Comparison of ENCODE assay signal across 18 cellular contexts in the genomic region with DNA sequence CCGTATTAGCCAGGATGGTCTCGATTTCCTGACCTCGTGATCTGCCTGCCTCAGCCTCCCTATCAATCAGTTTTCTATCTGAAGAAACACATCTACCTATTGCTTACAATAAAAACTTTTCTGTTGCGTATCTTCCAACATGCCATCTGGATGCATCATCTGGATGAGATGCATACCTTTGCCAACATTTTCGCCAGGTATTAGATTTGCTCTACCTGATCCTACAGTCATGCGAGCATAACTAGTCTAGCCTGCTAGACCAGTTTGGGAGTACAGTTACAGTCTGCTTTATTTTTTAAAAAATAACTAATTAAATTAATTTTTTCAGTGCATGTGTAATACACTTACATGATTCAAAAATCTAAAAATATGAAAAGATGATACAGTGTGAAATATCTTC.
"Had no signal": no experiment of that assay in that cellular context is flagged by ENCODE, and none has a peak within 500 bp of the region (broad histone marks: within the 10 kb centered on the region; RNA-seq: fewer than 3 reads in every experiment).

No MANE protein-coding gene starts in this region.

- H3K9me3 Mint-ChIP-seq: activated T-helper 1 cell treated with anti-CD3 and anti-CD28 coated beads, Interleukin-12 subunit alpha, Interleukin-12 subunit beta, Interleukin-2, Interleukin-4 antibody, amounts not matched to agents 30 ng/mL and 10 ng/mL and 1 ng/mL, durations not matched to agents 14 hours and 24 hours and 36 hours; natural killer cell treated with Interleukin-12 subunit alpha and Interleukin-12 subunit beta and Interleukin-15 and Interleukin-18, amount 100 ng/mL, for 72 hours; stimulated activated memory B cell treated with anti-CD40 and anti-IgM and Interleukin-4, amounts not matched to agents 10 μg/mL and 1 μg/mL and 100 μg/mL, for 72 hours had no signal

- FAIRE-seq: pancreas had no signal

- ATAC-seq: left colon; lower lobe of right lung; natural killer cell treated with Interleukin-12 subunit alpha and Interleukin-12 subunit beta and Interleukin-15 and Interleukin-18, amount 100 ng/mL, for 72 hours; pancreas; right lobe of liver; stimulated activated memory B cell treated with anti-CD40 and anti-IgM and Interleukin-4, amounts not matched to agents 10 μg/mL and 1 μg/mL and 100 μg/mL, for 72 hours; T-helper 17 cell had no signal

- H3K36me3 ChIP-seq: esophagus squamous epithelium, lower lobe of right lung, neutrophil, pancreas, right lobe of liver, thoracic aorta had no signal

- H3K27ac ChIP-seq: esophagus squamous epithelium, lower lobe of right lung, neutrophil, pancreas, right lobe of liver, thoracic aorta had no signal

- DNase-seq: activated CD4-positive, alpha-beta T cell treated with anti-CD3 and anti-CD28 coated beads, Interleukin-2, amount 50 U/mL, for 48 hours; activated gamma-delta T cell treated with Interleukin-2 at 50 U/mL for 16 hours; activated T-cell treated with anti-CD3 and anti-CD28 coated beads for 4 hours; effector CD4-positive, alpha-beta T cell; esophagus squamous epithelium; immature natural killer cell; left colon; lower lobe of right lung; pancreas; right lobe of liver; stimulated activated CD4-positive, alpha-beta T cell treated with anti-CD3 and anti-CD28 coated beads, Interleukin-4, amount 100 ng/mL, for 4 hours; T-helper 17 cell had no signal

- H3K27ac Mint-ChIP-seq: activated naive CD8-positive, alpha-beta T cell; activated T-helper 1 cell treated with anti-CD3 and anti-CD28 coated beads, Interleukin-12 subunit alpha, Interleukin-12 subunit beta, Interleukin-2, Interleukin-4 antibody, amounts not matched to agents 30 ng/mL and 10 ng/mL and 1 ng/mL, durations not matched to agents 14 hours and 24 hours and 36 hours; immature natural killer cell; natural killer cell treated with Interleukin-12 subunit alpha and Interleukin-12 subunit beta and Interleukin-15 and Interleukin-18, amount 100 ng/mL, for 72 hours; stimulated activated memory B cell treated with anti-CD40 and anti-IgM and Interleukin-4, amounts not matched to agents 10 μg/mL and 1 μg/mL and 100 μg/mL, for 72 hours; T-helper 17 cell had no signal

- H3K36me3 Mint-ChIP-seq: activated naive CD8-positive, alpha-beta T cell; immature natural killer cell; natural killer cell treated with Interleukin-12 subunit alpha and Interleukin-12 subunit beta and Interleukin-15 and Interleukin-18, amount 100 ng/mL, for 72 hours; stimulated activated memory B cell treated with anti-CD40 and anti-IgM and Interleukin-4, amounts not matched to agents 10 μg/mL and 1 μg/mL and 100 μg/mL, for 72 hours had no signal

- H3K4me1 ChIP-seq: esophagus squamous epithelium, lower lobe of right lung, pancreas, right lobe of liver had no signal

- H3K4me1 Mint-ChIP-seq: immature natural killer cell; stimulated activated memory B cell treated with anti-CD40 and anti-IgM and Interleukin-4, amounts not matched to agents 10 μg/mL and 1 μg/mL and 100 μg/mL, for 72 hours; T-helper 17 cell had no signal

- H3K4me3 Mint-ChIP-seq: activated naive CD8-positive, alpha-beta T cell; activated T-helper 1 cell treated with anti-CD3 and anti-CD28 coated beads, Interleukin-12 subunit alpha, Interleukin-12 subunit beta, Interleukin-2, Interleukin-4 antibody, amounts not matched to agents 30 ng/mL and 10 ng/mL and 1 ng/mL, durations not matched to agents 14 hours and 24 hours and 36 hours; immature natural killer cell; natural killer cell treated with Interleukin-12 subunit alpha and Interleukin-12 subunit beta and Interleukin-15 and Interleukin-18, amount 100 ng/mL, for 72 hours; stimulated activated memory B cell treated with anti-CD40 and anti-IgM and Interleukin-4, amounts not matched to agents 10 μg/mL and 1 μg/mL and 100 μg/mL, for 72 hours; T-helper 17 cell had no signal

- H3K4me3 ChIP-seq: esophagus squamous epithelium, lower lobe of right lung, pancreas, right lobe of liver, thoracic aorta had no signal

- H3K9me3 ChIP-seq: esophagus squamous epithelium, lower lobe of right lung, neutrophil, pancreas, right lobe of liver, thoracic aorta had no signal

- H3K27me3 ChIP-seq: esophagus squamous epithelium, neutrophil, pancreas, right lobe of liver had no signal
